19 cellular contexts compared by ENCODE assay signal in the genomic region with DNA sequence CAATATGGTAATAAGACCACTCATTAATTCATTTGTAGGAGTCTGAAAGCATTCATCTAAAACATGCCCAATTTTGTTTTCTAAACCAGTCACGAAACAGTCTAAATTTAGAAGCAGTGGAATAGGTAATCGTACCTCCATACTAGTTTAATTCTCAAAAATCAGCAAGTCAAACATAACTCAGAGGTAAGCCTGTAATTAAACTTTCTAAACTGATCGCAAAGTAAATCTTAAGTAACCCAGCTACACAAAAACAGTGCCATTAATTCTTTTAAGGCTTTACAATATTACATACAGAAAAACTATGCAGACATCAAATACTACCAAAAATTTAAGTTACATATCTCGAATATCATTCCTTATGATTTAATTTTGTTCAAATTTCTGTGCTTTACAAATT.
"Had no signal": no experiment of that assay in that cellular context is flagged by ENCODE, and none has a peak within 500 bp of the region (broad histone marks: within the 10 kb centered on the region; RNA-seq: fewer than 3 reads in every experiment).

No MANE protein-coding gene starts in this region.

- H3K27me3 ChIP-seq: transverse colon had no signal

- DNase-seq: activated CD4-positive, alpha-beta T cell treated with anti-CD3 and anti-CD28 coated beads for 1 hour; activated CD4-positive, alpha-beta T cell treated with anti-CD3 and anti-CD28 coated beads, Interleukin-2, amount 50 U/mL, for 1 hour; activated CD8-positive, alpha-beta memory T cell treated with anti-CD3 and anti-CD28 coated beads, Interleukin-2, amount 50 U/mL, for 4 hours; activated naive CD4-positive, alpha-beta T cell treated with Interleukin-2 at 50 U/mL for 16 hours; activated naive CD8-positive, alpha-beta T cell treated with anti-CD3 and anti-CD28 coated beads for 36 hours; activated T-cell treated with anti-CD3 and anti-CD28 coated beads, Interleukin-2, amount 50 U/mL, for 4 hours; left colon; nucleus accumbens; stimulated activated CD4-positive, alpha-beta T cell treated with anti-CD3 and anti-CD28 coated beads, Interleukin-2, amount 100 ng/mL, for 48 hours; stimulated activated CD8-positive, alpha-beta memory T cell treated with anti-CD3 and anti-CD28 coated beads, Interleukin-4, amount 100 ng/mL, for 48 hours; stimulated activated naive B cell treated with anti-CD40 and anti-IgM and Interleukin-4, amounts not matched to agents 10 μg/mL and 1 μg/mL and 100 μg/mL, for 72 hours; transverse colon; WERI-Rb-1 had no signal

- H3K9me3 ChIP-seq: transverse colon had no signal

- H3K9ac ChIP-seq: parathyroid adenoma had no signal

- H2AFZ ChIP-seq: parathyroid adenoma had no signal

- H3K4me3 Mint-ChIP-seq: activated naive CD8-positive, alpha-beta T cell treated with anti-CD3 and anti-CD28 coated beads for 36 hours; activated T-cell treated with anti-CD3 and anti-CD28 coated beads, Interleukin-2, amount 50 U/mL, for 4 hours; central memory CD8-positive, alpha-beta T cell; memory B cell; nephron; stimulated activated naive B cell treated with anti-CD40 and anti-IgM and Interleukin-4, amounts not matched to agents 10 μg/mL and 1 μg/mL and 100 μg/mL, for 72 hours had no signal

- H3K9me3 Mint-ChIP-seq: activated naive CD8-positive, alpha-beta T cell treated with anti-CD3 and anti-CD28 coated beads for 36 hours; activated T-cell treated with anti-CD3 and anti-CD28 coated beads, Interleukin-2, amount 50 U/mL, for 4 hours; central memory CD8-positive, alpha-beta T cell; memory B cell; nephron had no signal

- H3K4me3 ChIP-seq: coronary artery, transverse colon had no signal

- H3K27ac Mint-ChIP-seq: activated naive CD8-positive, alpha-beta T cell treated with anti-CD3 and anti-CD28 coated beads for 36 hours; nephron had no signal

- ATAC-seq: activated T-cell treated with anti-CD3 and anti-CD28 coated beads, Interleukin-2, amount 50 U/mL, for 4 hours; left colon; sciatic nerve; stimulated activated naive B cell treated with anti-CD40 and anti-IgM and Interleukin-4, amounts not matched to agents 10 μg/mL and 1 μg/mL and 100 μg/mL, for 72 hours had no signal

- H3K27ac ChIP-seq: coronary artery, parathyroid adenoma, WERI-Rb-1 had no signal

- H3K27me3 Mint-ChIP-seq: activated naive CD8-positive, alpha-beta T cell treated with anti-CD3 and anti-CD28 coated beads for 36 hours; central memory CD8-positive, alpha-beta T cell; memory B cell; stimulated activated naive B cell treated with anti-CD40 and anti-IgM and Interleukin-4, amounts not matched to agents 10 μg/mL and 1 μg/mL and 100 μg/mL, for 72 hours had no signal
